Comparison of ENCODE assay signal across 13 cellular contexts in genomic region chr19:16543734-16544133, GRCh38. TPM values are rescaled to one million over a fixed set of nuclear protein-coding genes. Genes with fewer than 3 reads are reported as not detected.
DNase-seq lines count a peak whose midpoint lies in the region; ATAC-seq, FAIRE-seq and TF ChIP-seq lines count a peak whose summit lies in the region.
"Not testable (repeated sequence)": the region's sequence is repeated elsewhere in the genome, so short reads cannot be mapped to it uniquely, and the experiment has no call there.
"Had no signal": no experiment of that assay in that cellular context is flagged by ENCODE, and none has a peak within 500 bp of the region (broad histone marks: within the 10 kb centered on the region; RNA-seq: fewer than 3 reads in every experiment).

No MANE protein-coding gene starts in this region.

- not testable (repeated sequence) for FAIRE-seq in endothelial cell of umbilical vein (lab: Jason Lieb, UNC)

- H3K36me3 Mint-ChIP-seq in H9 (ENCODE audit: insufficient read depth in 1 of 3, low read depth in 3 of 3) (peaks cover 18 to 28% (median 27%) of the 10 kb centered on the region in 3 experiments; a peak in 6 of 7 replicates), WTC11 (peaks cover 21% of the 10 kb centered on the region)
- peaks cover 31% of the 10 kb centered on the region in 2 donors for H3K36me3 Mint-ChIP-seq in activated naive CD4-positive, alpha-beta T cell treated with anti-CD3 and anti-CD28 coated beads, Interleukin-2, amount 50 U/mL, for 72 hours

- peaks cover 14% of the 10 kb centered on the region for H3K79me1 ChIP-seq in H9 (ENCODE audit: insufficient read depth, low read depth, low read length, poor library complexity, severe bottlenecking)

- intact Hi-C loops in endothelial cell of umbilical vein (cut with micrococcal nuclease), result loop anchor here (5.0 kb wide), 1 partner anchor 106 kb away; no protein-coding TSS in a partner anchor

- not testable (repeated sequence) for H3K14ac ChIP-seq in H9 (ENCODE audit: insufficient read depth, low read length)

- H2BK15ac ChIP-seq in H9 (ENCODE audit: low read depth, low read length), result not testable (repeated sequence)

- H2BK120ac ChIP-seq in H9 (ENCODE audit: low read depth, low read length, poor library complexity, severe bottlenecking), result not testable (repeated sequence)

- peaks cover 22% of the 10 kb centered on the region; the same call in 1 of the 2 replicates for H3K79me2 ChIP-seq in H9 (ENCODE audit: insufficient read depth, low read length)
- H3K79me2 ChIP-seq in endothelial cell of umbilical vein (ENCODE audit: control insufficient read depth, insufficient read depth, low read length), result peaks cover 43% of the 10 kb centered on the region

- H2AK5ac ChIP-seq in H9 (ENCODE audit: insufficient read length, low read length), result not testable (repeated sequence)

- not testable (repeated sequence) for H3K18ac ChIP-seq in H9 (ENCODE audit: insufficient read length, low read depth, low read length)

- not testable (repeated sequence) for H2BK12ac ChIP-seq in H9 (ENCODE audit: insufficient read length, low read depth, low read length)

- POLR2A ChIA-PET in WTC11 (lab: Charles Lee), result interaction anchor here (0.7 kb wide), 2 partner anchors 41 to 496 kb away, joined by 4 read pairs; no protein-coding TSS in a partner anchor
- POLR2A ChIA-PET in endothelial cell of umbilical vein (lab: Charles Lee), result interaction anchor here (0.7 to 1.1 kb wide), 2 partner anchors 84 to 118 kb away, joined by 3 to 6 read pairs; partner anchors contain the start of gene MED26

- not testable (repeated sequence) for H3K4ac ChIP-seq in H9 (ENCODE audit: low read depth, low read length)

- H4K5ac ChIP-seq in H9 (ENCODE audit: insufficient read length, low read depth, low read length), result not testable (repeated sequence)

- peak overlapping the region; percentile 85 for H3K4me2 ChIP-seq in BLaER1
- not testable (repeated sequence) for H3K4me2 ChIP-seq in H9 (ENCODE audit: insufficient read depth, insufficient read length, low read length)
- H3K4me2 ChIP-seq in endothelial cell of umbilical vein (ENCODE audit: insufficient read depth, low read length), result peak overlapping the region; percentile 94
- peak overlapping the region; percentile 90 for H3K4me2 ChIP-seq in skeletal muscle satellite cell (ENCODE audit: low read length)

- WGBS in H9 (ENCODE audit: extremely low coverage, insufficient read length, low lambda C conversion rate), result no CpG with 5 or more reads among the region's 6 CpGs

- CTCF ChIA-PET in WTC11 (lab: Charles Lee) (interaction anchor here (0.6 kb wide), 1 partner anchor 852 kb away, joined by 3 read pairs; no protein-coding TSS in a partner anchor), endothelial cell of umbilical vein (lab: Charles Lee) (interaction anchor here (0.7 kb wide), 1 partner anchor 73 kb away, joined by 3 read pairs; no protein-coding TSS in a partner anchor)

- H3K4me3 Mint-ChIP-seq in H9 (peak overlapping the region; percentile 91 to 96), WTC11 (peak overlapping the region; percentile 89)

- peak overlapping the region; percentile 89; the same call in 1 of the 2 replicates for H3K4me3 ChIP-seq in BLaER1
- peak overlapping the region; percentile 92 for H3K4me3 ChIP-seq in NB4 (ENCODE audit: low read depth, low read length)
- H3K4me3 ChIP-seq in endothelial cell of umbilical vein (replicated peaks in 1 of 3; ENCODE audit: insufficient read depth in 1 of 3, low read depth in 1 of 3, low read length in 3 of 3), result not testable (repeated sequence)
- H3K4me3 ChIP-seq in muscle layer of duodenum (ENCODE audit: low read depth in 1 of 2, low read length in 2 of 2), result peak overlapping the region; percentile 81 to 100
- H3K4me3 ChIP-seq in skeletal muscle satellite cell (ENCODE audit: low read length), result peak overlapping the region; percentile 99

- H3K9me3 Mint-ChIP-seq in H9; WTC11; activated naive CD4-positive, alpha-beta T cell treated with anti-CD3 and anti-CD28 coated beads, Interleukin-2, amount 50 U/mL, for 72 hours: not testable (repeated sequence)

- DNase-seq in H9; NB4 (ENCODE audit: low read depth); WTC11 (ENCODE audit: low spot score); activated naive CD4-positive, alpha-beta T cell treated with anti-CD3 and anti-CD28 coated beads, Interleukin-2, amount 50 U/mL, for 72 hours (ENCODE audit: low spot score in 2 of 2); endothelial cell of umbilical vein (ENCODE audit: low read depth, low spot score): not testable (repeated sequence)

- not testable (repeated sequence) for H3K23ac ChIP-seq in H9 (ENCODE audit: insufficient read length, low read depth, low read length)

- H3T11ph ChIP-seq in H9 (ENCODE audit: low read length), result not testable (repeated sequence)

- not testable (repeated sequence) for H3K27ac ChIP-seq in BLaER1; H9 (ENCODE audit: insufficient read length, low read depth, low read length); endothelial cell of umbilical vein (ENCODE audit: insufficient read depth, low read depth, low read length); muscle layer of duodenum (ENCODE audit: low read length)

- not testable (repeated sequence) for H2BK5ac ChIP-seq in H9 (ENCODE audit: insufficient read length, low read length)

- H3K9ac ChIP-seq in BLaER1, result peak overlapping the region; percentile 97; the same call in 1 of the 2 replicates
- H3K9ac ChIP-seq in H9 (ENCODE audit: extremely low read depth, insufficient read length, low read length); endothelial cell of umbilical vein (replicated peaks; ENCODE audit: extremely low read depth, insufficient read depth, low read length): not testable (repeated sequence)
- H3K9ac ChIP-seq in skeletal muscle satellite cell (ENCODE audit: low read depth, low read length), result peak overlapping the region; percentile 99

- H4K8ac ChIP-seq in H9 (replicated peaks; ENCODE audit: insufficient read length, low read depth, low read length), result not testable (repeated sequence)

- H2AFZ ChIP-seq in H9 (ENCODE audit: low read length); endothelial cell of umbilical vein (ENCODE audit: low read depth, low read length): not testable (repeated sequence)

- not testable (repeated sequence) for H3K27me3 Mint-ChIP-seq in H9 (ENCODE audit: low read depth); WTC11 (ENCODE audit: low read depth)

- dilution Hi-C loops in endothelial cell of umbilical vein (cut with MboI; ENCODE audit: extremely low pct_ligation_motif_present, low sequenced_read_pairs), result not testable (repeated sequence)

- ATAC-seq in WTC11; activated naive CD4-positive, alpha-beta T cell treated with anti-CD3 and anti-CD28 coated beads, Interleukin-2, amount 50 U/mL, for 72 hours: not testable (repeated sequence)

- H3K27me3 ChIP-seq in BLaER1; H9 (ENCODE audit: insufficient read depth, low read length); endothelial cell of umbilical vein (ENCODE audit: control insufficient read depth in 2 of 2, insufficient read depth in 2 of 2, low read length in 2 of 2); muscle layer of duodenum (ENCODE audit: low read depth, low read length); skeletal muscle satellite cell (ENCODE audit: control insufficient read depth, insufficient read depth, low read length): not testable (repeated sequence)

- H4K20me1 ChIP-seq in BLaER1, result peaks cover 35% of the 10 kb centered on the region
- H4K20me1 ChIP-seq in H9 (ENCODE audit: control insufficient read depth, insufficient read depth, insufficient read length); endothelial cell of umbilical vein (replicated peaks; ENCODE audit: control insufficient read depth, extremely low read depth, insufficient read depth, low read length): not testable (repeated sequence)

- not testable (repeated sequence) for H3K9me1 ChIP-seq in endothelial cell of umbilical vein (replicated peaks; ENCODE audit: control insufficient read depth, extremely low read depth, insufficient read depth, low read length)

- H3K36me3 ChIP-seq in BLaER1, result peaks cover 20% of the 10 kb centered on the region
- H3K36me3 ChIP-seq in endothelial cell of umbilical vein (ENCODE audit: control insufficient read depth in 2 of 2, extremely low read depth in 1 of 2, insufficient read depth in 2 of 2, low read length in 2 of 2); muscle layer of duodenum (ENCODE audit: control insufficient read depth in 1 of 2, insufficient read depth in 2 of 2, low read length in 2 of 2): not testable (repeated sequence)
- H3K36me3 ChIP-seq in skeletal muscle satellite cell (ENCODE audit: insufficient read depth, low read length), result peaks cover 11% of the 10 kb centered on the region

- H2BK20ac ChIP-seq in H9 (ENCODE audit: low read depth, low read length, poor library complexity, severe bottlenecking), result not testable (repeated sequence)

- not testable (repeated sequence) for TF ChIP-seq CTCF in H9 (conservative IDR thresholded peaks at IDR 0.05); NB4 (IDR thresholded peaks at IDR 0.05; ENCODE audit: low read depth, low read length); WTC11 (IDR thresholded peaks at IDR 0.05); endothelial cell of umbilical vein (IDR thresholded peaks at IDR 0.05; ENCODE audit: extremely low read depth in 1 of 2, insufficient read depth in 1 of 2, low read depth in 1 of 2, low read length in 2 of 2)

- BruUV-seq in endothelial cell of umbilical vein (replicated peaks; lab: Mats Ljungman, UMichigan), result not testable (repeated sequence)

- H3K9me3 ChIP-seq in BLaER1; H9 (ENCODE audit: control insufficient read depth, low read depth, low read length); endothelial cell of umbilical vein (replicated peaks; ENCODE audit: control insufficient read depth, insufficient read depth, low read length); muscle layer of duodenum (ENCODE audit: control insufficient read depth in 1 of 2, low read length in 2 of 2); skeletal muscle satellite cell (replicated peaks; ENCODE audit: low read length): not testable (repeated sequence)

- H3K23me2 ChIP-seq in H9 (ENCODE audit: insufficient read length, low read depth, low read length, poor library complexity, severe bottlenecking), result peaks cover 13% of the 10 kb centered on the region

- H3K4me1 ChIP-seq in BLaER1 (peaks cover 54% of the 10 kb centered on the region), endothelial cell of umbilical vein (ENCODE audit: control insufficient read depth, extremely low read depth, insufficient read depth, low read length) (peaks cover 12% of the 10 kb centered on the region), muscle layer of duodenum (ENCODE audit: control insufficient read depth in 1 of 2, insufficient read depth in 2 of 2, low read length in 2 of 2) (peaks cover 6 to 36% of the 10 kb centered on the region in 2 donors), skeletal muscle satellite cell (ENCODE audit: control insufficient read depth, insufficient read depth, low read length) (peaks cover 13% of the 10 kb centered on the region)
- H3K4me1 ChIP-seq in H9 (ENCODE audit: insufficient read depth, low read length), result not testable (repeated sequence)

- not testable (repeated sequence) for TF ChIP-seq POLR2A in NB4 (IDR thresholded peaks at IDR 0.05; ENCODE audit: extremely low read depth, insufficient read length); endothelial cell of umbilical vein (IDR thresholded peaks at IDR 0.05; ENCODE audit: low read depth, low read length)

- not testable (repeated sequence) for H4K91ac ChIP-seq in H9 (ENCODE audit: insufficient read length, low read depth, low read length)

- peak overlapping the region in 1 of 3 experiments; percentile 55; a peak in 1 of 7 replicates for H3K27ac Mint-ChIP-seq in H9
- H3K27ac Mint-ChIP-seq in WTC11, result not testable (repeated sequence)
- H3K27ac Mint-ChIP-seq in activated naive CD4-positive, alpha-beta T cell treated with anti-CD3 and anti-CD28 coated beads, Interleukin-2, amount 50 U/mL, for 72 hours, result peak overlapping the region; percentile 95 to 97

- H3K4me1 Mint-ChIP-seq in H9 (peaks cover 13 to 16% of the 10 kb centered on the region in 2 experiments), WTC11 (peaks cover 17% of the 10 kb centered on the region)

- not testable (repeated sequence) for H3K56ac ChIP-seq in H9 (ENCODE audit: insufficient read length, low read depth, low read length)

RNA-seq across cellular contexts. Expression of gene CHERP, which starts 1.5 kb away (rescaled TPM):
- 92.2 and 101 TPM in 2 replicates for total RNA-seq in H9 (2021)
- 67.4 to 98.7 TPM (median 75.8 TPM) in 3 replicates for total RNA-seq in WTC11 (2021)
- 100 to 1,000 TPM in 1 of 2 donors, 10 to 100 TPM in 1; 54.9 to 117 TPM for total RNA-seq in activated naive CD4-positive, alpha-beta T cell treated with anti-CD3 and anti-CD28 coated beads, Interleukin-2, amount 50 U/mL, for 72 hours
- total RNA-seq in endothelial cell of umbilical vein, result 53.9 and 54.5 TPM in 2 replicates
- polyA plus RNA-seq in endothelial cell of umbilical vein, result 8.9 and 10.6 TPM in 2 replicates
- polyA plus RNA-seq in endothelial cell of umbilical vein (2011; cell fraction: cytosol; rRNA removed), result 9.2 and 10.2 TPM in 2 replicates
- polyA plus RNA-seq in endothelial cell of umbilical vein (2011; cell fraction: nucleus; rRNA removed), result 33.7 and 36.8 TPM in 2 replicates
- polyA plus RNA-seq in endothelial cell of umbilical vein (2012), result 21.0 and 24.1 TPM in 2 replicates
- 10.4 and 13.1 TPM in 2 replicates for polyA minus RNA-seq in endothelial cell of umbilical vein
- 21.3 TPM for polyA minus RNA-seq in endothelial cell of umbilical vein (2011; cell fraction: cytosol; rRNA and poly(A)+ RNA removed)
- 23.6 and 33.1 TPM in 2 replicates for polyA minus RNA-seq in endothelial cell of umbilical vein (2011; cell fraction: nucleus; rRNA and poly(A)+ RNA removed)
- 7.4 and 8.5 TPM in 2 replicates for total RNA-seq in skeletal muscle satellite cell (2012; rRNA removed)

RNA-seq across cellular contexts. Expression of gene SLC35E1, which starts 28.5 kb away (rescaled TPM):
- total RNA-seq in H9 (2021) (34.0 and 35.8 TPM in 2 replicates), WTC11 (2021) (27.5 to 28.5 TPM (median 28.0 TPM) in 3 replicates), endothelial cell of umbilical vein (30.4 and 37.5 TPM in 2 replicates)
- 10 to 100 TPM; 39.5 to 58.2 TPM for total RNA-seq in activated naive CD4-positive, alpha-beta T cell treated with anti-CD3 and anti-CD28 coated beads, Interleukin-2, amount 50 U/mL, for 72 hours
- polyA plus RNA-seq in endothelial cell of umbilical vein, result 36.0 and 50.1 TPM in 2 replicates
- 25.5 and 26.0 TPM in 2 replicates for polyA plus RNA-seq in endothelial cell of umbilical vein (2011; cell fraction: cytosol; rRNA removed)
- 30.9 and 37.6 TPM in 2 replicates for polyA plus RNA-seq in endothelial cell of umbilical vein (2011; cell fraction: nucleus; rRNA removed)
- polyA plus RNA-seq in endothelial cell of umbilical vein (2012), result 30.9 and 32.8 TPM in 2 replicates
- polyA minus RNA-seq in endothelial cell of umbilical vein, result 74.9 and 97.2 TPM in 2 replicates
- 30.4 TPM for polyA minus RNA-seq in endothelial cell of umbilical vein (2011; cell fraction: cytosol; rRNA and poly(A)+ RNA removed)
- 30.7 and 38.7 TPM in 2 replicates for polyA minus RNA-seq in endothelial cell of umbilical vein (2011; cell fraction: nucleus; rRNA and poly(A)+ RNA removed)
- total RNA-seq in skeletal muscle satellite cell (2012; rRNA removed), result 32.2 and 39.3 TPM in 2 replicates

RNA-seq across cellular contexts. Expression of gene C19orf44, which starts 47.5 kb away (rescaled TPM):
- total RNA-seq in H9 (2021) (5.7 and 6.4 TPM in 2 replicates), WTC11 (2021) (3.4 to 4.8 TPM (median 4.1 TPM) in 3 replicates), endothelial cell of umbilical vein (4.3 and 4.8 TPM in 2 replicates)
- total RNA-seq in activated naive CD4-positive, alpha-beta T cell treated with anti-CD3 and anti-CD28 coated beads, Interleukin-2, amount 50 U/mL, for 72 hours, result 1 to 10 TPM; 3.1 to 4.3 TPM
- 2.8 and 3.5 TPM in 2 replicates for polyA plus RNA-seq in endothelial cell of umbilical vein
- 3.2 and 3.5 TPM in 2 replicates for polyA plus RNA-seq in endothelial cell of umbilical vein (2011; cell fraction: cytosol; rRNA removed)
- polyA plus RNA-seq in endothelial cell of umbilical vein (2011; cell fraction: nucleus; rRNA removed), result 7.7 and 8.4 TPM in 2 replicates
- polyA plus RNA-seq in endothelial cell of umbilical vein (2012), result 2.6 and 4.2 TPM in 2 replicates
- 1.4 TPM in 2 replicates for polyA minus RNA-seq in endothelial cell of umbilical vein
- 5.8 TPM for polyA minus RNA-seq in endothelial cell of umbilical vein (2011; cell fraction: cytosol; rRNA and poly(A)+ RNA removed)
- 2.3 and 2.6 TPM in 2 replicates for polyA minus RNA-seq in endothelial cell of umbilical vein (2011; cell fraction: nucleus; rRNA and poly(A)+ RNA removed)
- 3.7 and 3.8 TPM in 2 replicates for total RNA-seq in skeletal muscle satellite cell (2012; rRNA removed)

RNA-seq across cellular contexts. Expression of gene CALR3, which starts 47.8 kb away (rescaled TPM):
- 0.44 and 0.53 TPM in 2 replicates for total RNA-seq in H9 (2021)
- total RNA-seq in WTC11 (2021), result 0.21 to 0.87 TPM (median 0.50 TPM) in 3 replicates
- total RNA-seq in activated naive CD4-positive, alpha-beta T cell treated with anti-CD3 and anti-CD28 coated beads, Interleukin-2, amount 50 U/mL, for 72 hours, result not detected
- not detected in 2 replicates for total RNA-seq in endothelial cell of umbilical vein
- not detected in 2 replicates for polyA plus RNA-seq in endothelial cell of umbilical vein
- polyA plus RNA-seq in endothelial cell of umbilical vein (2011; cell fraction: cytosol; rRNA removed), result not detected in 2 replicates
- polyA plus RNA-seq in endothelial cell of umbilical vein (2011; cell fraction: nucleus; rRNA removed), result not detected in 2 replicates
- polyA plus RNA-seq in endothelial cell of umbilical vein (2012), result not detected in 2 replicates
- not detected in 2 replicates for polyA minus RNA-seq in endothelial cell of umbilical vein
- polyA minus RNA-seq in endothelial cell of umbilical vein (2011; cell fraction: cytosol; rRNA and poly(A)+ RNA removed), result not detected
- not detected in 2 replicates for polyA minus RNA-seq in endothelial cell of umbilical vein (2011; cell fraction: nucleus; rRNA and poly(A)+ RNA removed)
- 0.25 TPM in 1 of 2 replicates, not detected in the other for total RNA-seq in skeletal muscle satellite cell (2012; rRNA removed)
- total RNA-seq: gastrocnemius medialis, lower leg skin, occipital lobe, sigmoid colon, temporal lobe had no signal
- polyA plus RNA-seq: sigmoid colon had no signal
